In genomic region chr3:169008772-169009358, GRCh38 we compare ENCODE assay signal across 20 cellular contexts.
A peak's percentile ranks its signal among the peaks of the same experiment; 100 is the strongest.
DNase-seq lines count a peak whose midpoint lies in the region; ATAC-seq and TF ChIP-seq lines count a peak whose summit lies in the region.
"Had no signal": no experiment of that assay in that cellular context is flagged by ENCODE, and none has a peak within 500 bp of the region (broad histone marks: within the 10 kb centered on the region; RNA-seq: fewer than 3 reads in every experiment).

No MANE protein-coding gene starts in this region.

- H3K4me3 Mint-ChIP-seq in activated CD4-positive, alpha-beta memory T cell treated with anti-CD3 and anti-CD28 coated beads, Interleukin-2, amount 10 ng/mL, durations not matched to agents 7 days and 5 days, result no peak overlapping the region
- H3K4me3 Mint-ChIP-seq in activated naive CD8-positive, alpha-beta T cell treated with anti-CD3 and anti-CD28 coated beads for 36 hours, result no peak overlapping the region
- H3K4me3 Mint-ChIP-seq: B cell; CD4-positive, alpha-beta T cell had no signal

- no peak overlapping the region for H3K27ac ChIP-seq in foreskin keratinocyte

- DNase-seq in Caki2 (ENCODE audit: low read depth) (peak; percentile 82), NCI-H69 (lab: John Stamatoyannopoulos, UW) (peak; percentile 56), foreskin keratinocyte (no peak), AML-193 (lab: John Stamatoyannopoulos, UW) (no peak)
- no peak for DNase-seq in activated CD4-positive, alpha-beta memory T cell treated with anti-CD3 and anti-CD28 coated beads, Interleukin-2, amount 10 ng/mL, durations not matched to agents 7 days and 5 days
- DNase-seq in activated naive CD8-positive, alpha-beta T cell treated with anti-CD3 and anti-CD28 coated beads for 36 hours, result no peak
- DNase-seq: CD4-positive, alpha-beta T cell; H9; IMR-90; Kasumi-1; NCI-H1105; NCI-H187; NCI-H2171 treated with DMSO at 0.1 percent for 48 hours; NCI-H446 treated with DMSO at 0.1 percent for 48 hours; NCI-H748 treated with DMSO at 0.1 percent for 48 hours; PC-3 had no signal

- no peaks in the 10 kb centered on the region for H3K27me3 Mint-ChIP-seq in activated CD4-positive, alpha-beta memory T cell treated with anti-CD3 and anti-CD28 coated beads, Interleukin-2, amount 10 ng/mL, durations not matched to agents 7 days and 5 days
- H3K27me3 Mint-ChIP-seq in activated naive CD8-positive, alpha-beta T cell treated with anti-CD3 and anti-CD28 coated beads for 36 hours, result peaks cover 4% of the 10 kb centered on the region
- H3K27me3 Mint-ChIP-seq: B cell; CD4-positive, alpha-beta T cell had no signal

- CTCF ChIA-PET in activated CD4-positive, alpha-beta memory T cell treated with anti-CD3 and anti-CD28 coated beads, Interleukin-2, amount 10 ng/mL, durations not matched to agents 7 days and 5 days (lab: Charles Lee), result no interaction called here

- no peak overlapping the region for H3K27ac Mint-ChIP-seq in activated CD4-positive, alpha-beta memory T cell treated with anti-CD3 and anti-CD28 coated beads, Interleukin-2, amount 10 ng/mL, durations not matched to agents 7 days and 5 days
- H3K27ac Mint-ChIP-seq in activated naive CD8-positive, alpha-beta T cell treated with anti-CD3 and anti-CD28 coated beads for 36 hours, result no peak overlapping the region
- H3K27ac Mint-ChIP-seq: B cell; CD4-positive, alpha-beta T cell had no signal

- POLR2A ChIA-PET in activated CD4-positive, alpha-beta memory T cell treated with anti-CD3 and anti-CD28 coated beads, Interleukin-2, amount 10 ng/mL, durations not matched to agents 7 days and 5 days (lab: Charles Lee), result no interaction called here

- no peaks in the 10 kb centered on the region for H3K4me1 ChIP-seq in foreskin keratinocyte

- TF ChIP-seq CTCF in foreskin keratinocyte (conservative IDR thresholded peaks at IDR 0.05), result no peak

- H3K9me3 Mint-ChIP-seq in activated CD4-positive, alpha-beta memory T cell treated with anti-CD3 and anti-CD28 coated beads, Interleukin-2, amount 10 ng/mL, durations not matched to agents 7 days and 5 days, result no peaks in the 10 kb centered on the region
- H3K9me3 Mint-ChIP-seq in activated naive CD8-positive, alpha-beta T cell treated with anti-CD3 and anti-CD28 coated beads for 36 hours, result no peaks in the 10 kb centered on the region
- H3K9me3 Mint-ChIP-seq: CD4-positive, alpha-beta T cell had no signal

- in situ Hi-C loops in Caki2 (cut with HindIII; ENCODE audit: low pct_unique_long_range_greater_than_20kb, low sequenced_read_pairs), result no loop called here

- no peaks in the 10 kb centered on the region for H3K4me1 Mint-ChIP-seq in activated CD4-positive, alpha-beta memory T cell treated with anti-CD3 and anti-CD28 coated beads, Interleukin-2, amount 10 ng/mL, durations not matched to agents 7 days and 5 days
- H3K4me1 Mint-ChIP-seq in activated naive CD8-positive, alpha-beta T cell treated with anti-CD3 and anti-CD28 coated beads for 36 hours, result no peaks in the 10 kb centered on the region
- H3K4me1 Mint-ChIP-seq: B cell had no signal

- H3K27me3 ChIP-seq in foreskin keratinocyte, result no peaks in the 10 kb centered on the region

- ATAC-seq in GM19463 (IDR thresholded peaks at IDR 0.05; ENCODE audit: unreplicated experiment) (peak; percentile 59), foreskin keratinocyte (peak; percentile 59), GM21360 (IDR thresholded peaks at IDR 0.05; ENCODE audit: unreplicated experiment) (no peak)
- ATAC-seq: PC-3, Right ventricle myocardium inferior had no signal

- H3K36me3 Mint-ChIP-seq in activated CD4-positive, alpha-beta memory T cell treated with anti-CD3 and anti-CD28 coated beads, Interleukin-2, amount 10 ng/mL, durations not matched to agents 7 days and 5 days (ENCODE audit: low read depth), result no peaks in the 10 kb centered on the region
- H3K36me3 Mint-ChIP-seq in activated naive CD8-positive, alpha-beta T cell treated with anti-CD3 and anti-CD28 coated beads for 36 hours, result no peaks in the 10 kb centered on the region

Comparison
In these comparisons a context has a peak if more than half of its experiments do, and no peak if none do; other contexts are left out.
1. DNase-seq: peak in Caki2 (single experiment) and NCI-H69 (single experiment); none in foreskin keratinocyte (0 of 2), activated CD4-positive, alpha-beta memory T cell treated with anti-CD3 and anti-CD28 coated beads, Interleukin-2, amount 10 ng/mL, durations not matched to agents 7 days and 5 days (single experiment), AML-193 (0 of 2) and activated naive CD8-positive, alpha-beta T cell treated with anti-CD3 and anti-CD28 coated beads for 36 hours (single experiment).